18 cellular contexts compared by ENCODE assay signal in the genomic region with DNA sequence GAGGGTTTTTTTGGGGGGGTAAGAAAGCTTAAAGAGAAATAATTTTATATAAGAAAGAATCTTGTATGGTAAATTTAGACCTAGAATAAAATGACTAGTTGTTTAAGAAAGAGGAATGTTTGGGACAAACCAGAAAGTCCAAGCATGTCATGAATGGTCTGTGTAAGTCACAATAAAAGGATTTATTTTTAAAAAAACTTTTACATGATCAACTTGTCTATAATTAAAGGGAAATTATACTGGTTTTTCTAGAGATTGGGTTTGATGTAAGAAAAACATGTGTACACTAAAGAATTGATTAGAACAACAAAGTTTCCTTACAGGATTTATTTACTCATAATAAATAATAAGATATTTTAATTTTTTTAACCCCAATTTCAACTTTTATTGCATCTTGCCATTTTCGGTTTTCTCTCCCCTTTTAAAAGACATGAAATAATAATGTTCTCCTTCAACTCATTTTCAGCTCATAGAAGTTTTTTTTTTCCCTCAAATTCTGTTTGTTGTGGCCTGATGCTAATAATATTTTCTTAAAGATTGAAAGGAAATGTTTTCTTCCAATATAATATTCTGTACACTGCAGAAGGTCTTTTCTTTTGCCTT. TPM values are rescaled to one million over a fixed set of nuclear protein-coding genes. Genes with fewer than 3 reads are reported as not detected.
DNase-seq lines count a peak whose midpoint lies in the region; ATAC-seq and TF ChIP-seq lines count a peak whose summit lies in the region.
"Had no signal": no experiment of that assay in that cellular context is flagged by ENCODE, and none has a peak within 500 bp of the region (broad histone marks: within the 10 kb centered on the region; RNA-seq: fewer than 3 reads in every experiment).

No MANE protein-coding gene starts in this region.

- H3K9ac ChIP-seq in mesenchymal stem cell (ENCODE audit: low read length): no peak overlapping the region

- peaks cover 18% of the 10 kb centered on the region; the same call in 2 of the 3 replicates for H3K36me3 Mint-ChIP-seq in GM23338 (ENCODE audit: low read depth)

- no peak overlapping the region for H3K18ac ChIP-seq in mesenchymal stem cell (ENCODE audit: low read depth in 1 of 2, low read length in 2 of 2)

- H3K27ac ChIP-seq in GM23338 (ENCODE audit: low read depth) (no peak overlapping the region), mesenchymal stem cell (ENCODE audit: low read length, poor library complexity, severe bottlenecking) (no peak overlapping the region)
- H3K27ac ChIP-seq: 22Rv1, Peyer's patch had no signal

- intact Hi-C loops in left cardiac atrium (cut with DNase I): no loop called here

- 0% methylated on average over 1 of the region's 1 CpG for WGBS in mesenchymal stem cell

- H3F3A ChIP-seq in GM23338 (replicated peaks; ENCODE audit: low read depth): no peaks in the 10 kb centered on the region

- no peak for TF ChIP-seq CTCF in GM23338 (conservative IDR thresholded peaks at IDR 0.05; ENCODE audit: low read depth in 2 of 2)

- no peak overlapping the region for H2BK12ac ChIP-seq in mesenchymal stem cell (ENCODE audit: low read length in 2 of 2)

- H3K79me1 ChIP-seq in mesenchymal stem cell (replicated peaks; ENCODE audit: low read length, poor library complexity, severe bottlenecking): no peaks in the 10 kb centered on the region

- H2AFZ ChIP-seq in GM23338 (no peak overlapping the region), mesenchymal stem cell (ENCODE audit: low read depth, low read length) (no peak overlapping the region)

- no peak overlapping the region for H3K4me2 ChIP-seq in GM23338
- no peak overlapping the region for H3K4me2 ChIP-seq in mesenchymal stem cell (ENCODE audit: low read length, poor library complexity, severe bottlenecking)

- H3K27ac Mint-ChIP-seq in GM23338: no peak overlapping the region

- no peak overlapping the region for H2BK15ac ChIP-seq in mesenchymal stem cell (ENCODE audit: low read depth, poor library complexity, severe bottlenecking)

- H3K27me3 ChIP-seq in GM23338 (ENCODE audit: insufficient read depth) (no peaks in the 10 kb centered on the region), mesenchymal stem cell (ENCODE audit: control insufficient read depth in 1 of 2, insufficient read depth in 1 of 2, low read length in 2 of 2) (no peaks in the 10 kb centered on the region)
- H3K27me3 ChIP-seq: Peyer's patch had no signal

- H3K36me3 ChIP-seq in GM23338 (ENCODE audit: insufficient read depth) (peaks cover 9% of the 10 kb centered on the region), mesenchymal stem cell (ENCODE audit: control insufficient read depth in 1 of 2, insufficient read depth in 2 of 2, low read depth in 1 of 2, low read length in 2 of 2) (no peaks in the 10 kb centered on the region)
- H3K36me3 ChIP-seq: Peyer's patch had no signal

- H2AK5ac ChIP-seq in mesenchymal stem cell (ENCODE audit: low read length, severe bottlenecking): no peak overlapping the region

- peak; percentile 19 for DNase-seq in DMS 273 (lab: John Stamatoyannopoulos, UW; ENCODE audit: unreplicated experiment)
- DNase-seq in DMS 273 treated with DMSO at 0.1 percent for 48 hours (lab: John Stamatoyannopoulos, UW): no peak
- peak; percentile 27 for DNase-seq in GM23338 (ENCODE audit: low spot score)
- peak; percentile 24 for DNase-seq in RPMI8226
- DNase-seq in mesenchymal stem cell: peak; percentile 11
- DNase-seq in OCI-M2 (lab: John Stamatoyannopoulos, UW; ENCODE audit: unreplicated experiment): no peak
- DNase-seq in left cardiac atrium: no peak
- DNase-seq: C1 segment of cervical spinal cord, H7, IMR-90, NCI-H1048, NCI-H1694, NCI-H446, Peyer's patch, SHP77 had no signal

- H3K4ac ChIP-seq in mesenchymal stem cell (ENCODE audit: low read depth in 1 of 2, low read length in 2 of 2): no peak overlapping the region

- no peak overlapping the region for H4K8ac ChIP-seq in mesenchymal stem cell (ENCODE audit: low read length)

- no peak overlapping the region for H2BK120ac ChIP-seq in mesenchymal stem cell (ENCODE audit: low read depth, low read length)

- H4K20me1 ChIP-seq in GM23338 (replicated peaks; ENCODE audit: insufficient read depth): no peaks in the 10 kb centered on the region

- no peak overlapping the region for H4K91ac ChIP-seq in mesenchymal stem cell (ENCODE audit: low read length)

- ATAC-seq in GM23338 (no peak), HG03439 (IDR thresholded peaks at IDR 0.05; ENCODE audit: unreplicated experiment) (no peak), left cardiac atrium (no peak)
- ATAC-seq: SK-N-SH treated with all-trans-retinoic acid at 6 μM for 48 hours had no signal

- H3K4me1 ChIP-seq in GM23338 (ENCODE audit: insufficient read depth) (no peaks in the 10 kb centered on the region), mesenchymal stem cell (ENCODE audit: control insufficient read depth, insufficient read depth, low read depth, low read length) (no peaks in the 10 kb centered on the region)
- H3K4me1 ChIP-seq: Peyer's patch had no signal

- no peaks in the 10 kb centered on the region for H3K9me2 ChIP-seq in GM23338 (ENCODE audit: insufficient read depth)

- peaks cover 20% of the 10 kb centered on the region for H3K9me3 ChIP-seq in mesenchymal stem cell (ENCODE audit: control insufficient read depth, low read length)
- H3K9me3 ChIP-seq: Peyer's patch had no signal

- H3K23ac ChIP-seq in mesenchymal stem cell (ENCODE audit: low read length in 2 of 2): no peak overlapping the region

- H3K4me1 Mint-ChIP-seq in GM23338: no peaks in the 10 kb centered on the region

- H3K14ac ChIP-seq in mesenchymal stem cell (ENCODE audit: low read length in 2 of 2): no peak overlapping the region

- H3K4me3 ChIP-seq in GM23338: no peak overlapping the region
- H3K4me3 ChIP-seq in mesenchymal stem cell (ENCODE audit: insufficient read depth in 1 of 2, low read depth in 1 of 2, low read length in 2 of 2): no peak overlapping the region
- H3K4me3 ChIP-seq: Peyer's patch had no signal

- no peaks in the 10 kb centered on the region for H3K79me2 ChIP-seq in GM23338 (replicated peaks; ENCODE audit: insufficient read depth)

- H3K4me3 Mint-ChIP-seq in GM23338: no peak overlapping the region

- peaks cover 4% of the 10 kb centered on the region for H3K27me3 Mint-ChIP-seq in GM23338 (ENCODE audit: insufficient read depth, low read depth, poor library complexity)

- H2BK5ac ChIP-seq in mesenchymal stem cell (ENCODE audit: low read depth, low read length, poor library complexity, severe bottlenecking): no peak overlapping the region

- H3K9me3 Mint-ChIP-seq in GM23338: peaks cover 69% of the 10 kb centered on the region

TF ChIP-seq in GM23338, 12 proteins besides CTCF, POLR2A, EP300 and RAD21:
- TF ChIP-seq JUNB (IDR thresholded peaks at IDR 0.05; ENCODE audit: unreplicated experiment) (no peak), STAT1 (IDR thresholded peaks at IDR 0.05; ENCODE audit: unreplicated experiment) (no peak), ZNF331 (CRISPR knock-in tag; IDR thresholded peaks at IDR 0.05; ENCODE audit: low read depth) (no peak), CREB1 (CRISPR knock-in tag; IDR thresholded peaks at IDR 0.05; ENCODE audit: low read depth) (no peak), POLR2AphosphoS5 (IDR thresholded peaks at IDR 0.05; ENCODE audit: low read depth) (no peak), ZNF114 (CRISPR knock-in tag; IDR thresholded peaks at IDR 0.05) (no peak), EZH2phosphoT487 (IDR thresholded peaks at IDR 0.05; ENCODE audit: unreplicated experiment) (no peak), NANOG (IDR thresholded peaks at IDR 0.05; ENCODE audit: borderline replicate concordance) (no peak)
- TF ChIP-seq, protein P1, sequence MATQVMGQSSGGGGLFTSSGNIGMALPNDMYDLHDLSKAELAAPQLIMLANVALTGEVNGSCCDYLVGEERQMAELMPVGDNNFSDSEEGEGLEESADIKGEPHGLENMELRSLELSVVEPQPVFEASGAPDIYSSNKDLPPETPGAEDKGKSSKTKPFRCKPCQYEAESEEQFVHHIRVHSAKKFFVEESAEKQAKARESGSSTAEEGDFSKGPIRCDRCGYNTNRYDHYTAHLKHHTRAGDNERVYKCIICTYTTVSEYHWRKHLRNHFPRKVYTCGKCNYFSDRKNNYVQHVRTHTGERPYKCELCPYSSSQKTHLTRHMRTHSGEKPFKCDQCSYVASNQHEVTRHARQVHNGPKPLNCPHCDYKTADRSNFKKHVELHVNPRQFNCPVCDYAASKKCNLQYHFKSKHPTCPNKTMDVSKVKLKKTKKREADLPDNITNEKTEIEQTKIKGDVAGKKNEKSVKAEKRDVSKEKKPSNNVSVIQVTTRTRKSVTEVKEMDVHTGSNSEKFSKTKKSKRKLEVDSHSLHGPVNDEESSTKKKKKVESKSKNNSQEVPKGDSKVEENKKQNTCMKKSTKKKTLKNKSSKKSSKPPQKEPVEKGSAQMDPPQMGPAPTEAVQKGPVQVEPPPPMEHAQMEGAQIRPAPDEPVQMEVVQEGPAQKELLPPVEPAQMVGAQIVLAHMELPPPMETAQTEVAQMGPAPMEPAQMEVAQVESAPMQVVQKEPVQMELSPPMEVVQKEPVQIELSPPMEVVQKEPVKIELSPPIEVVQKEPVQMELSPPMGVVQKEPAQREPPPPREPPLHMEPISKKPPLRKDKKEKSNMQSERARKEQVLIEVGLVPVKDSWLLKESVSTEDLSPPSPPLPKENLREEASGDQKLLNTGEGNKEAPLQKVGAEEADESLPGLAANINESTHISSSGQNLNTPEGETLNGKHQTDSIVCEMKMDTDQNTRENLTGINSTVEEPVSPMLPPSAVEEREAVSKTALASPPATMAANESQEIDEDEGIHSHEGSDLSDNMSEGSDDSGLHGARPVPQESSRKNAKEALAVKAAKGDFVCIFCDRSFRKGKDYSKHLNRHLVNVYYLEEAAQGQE (IDR thresholded peaks at IDR 0.05; ENCODE audit: unreplicated experiment): no peak
- TF ChIP-seq, protein P2, sequence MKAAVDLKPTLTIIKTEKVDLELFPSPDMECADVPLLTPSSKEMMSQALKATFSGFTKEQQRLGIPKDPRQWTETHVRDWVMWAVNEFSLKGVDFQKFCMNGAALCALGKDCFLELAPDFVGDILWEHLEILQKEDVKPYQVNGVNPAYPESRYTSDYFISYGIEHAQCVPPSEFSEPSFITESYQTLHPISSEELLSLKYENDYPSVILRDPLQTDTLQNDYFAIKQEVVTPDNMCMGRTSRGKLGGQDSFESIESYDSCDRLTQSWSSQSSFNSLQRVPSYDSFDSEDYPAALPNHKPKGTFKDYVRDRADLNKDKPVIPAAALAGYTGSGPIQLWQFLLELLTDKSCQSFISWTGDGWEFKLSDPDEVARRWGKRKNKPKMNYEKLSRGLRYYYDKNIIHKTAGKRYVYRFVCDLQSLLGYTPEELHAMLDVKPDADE (IDR thresholded peaks at IDR 0.05): no peak

RNA-seq across cellular contexts. Expression of a gene that starts 35.4 kb away (rescaled TPM):
- total RNA-seq in GM23338 (2014; rRNA removed; shearing (Covaris generic)): 115 and 131 TPM in 2 replicates
- polyA plus RNA-seq in GM23338 (2016; fragmentation: Nextera tagmentation; extraction: Ambion mirVana): 35.6 and 41.3 TPM in 2 replicates
- 7.9 TPM for polyA plus RNA-seq in mesenchymal stem cell (2013, experiment 1 of 2)
- polyA plus RNA-seq in mesenchymal stem cell (2013, experiment 2 of 2): 7.7 TPM
- 10 to 100 TPM; 15.4 to 16.7 TPM for total RNA-seq in left cardiac atrium

Comparison
In these comparisons a context has a peak if more than half of its experiments do, and no peak if none do; other contexts are left out.
1. DNase-seq: peak in DMS 273 (single experiment), GM23338 (single experiment), RPMI8226 (single experiment) and mesenchymal stem cell (single experiment); none in DMS 273 treated with DMSO at 0.1 percent for 48 hours (single experiment), OCI-M2 (single experiment) and left cardiac atrium (single experiment).